36 cellular contexts compared by ENCODE assay signal in the genomic region with DNA sequence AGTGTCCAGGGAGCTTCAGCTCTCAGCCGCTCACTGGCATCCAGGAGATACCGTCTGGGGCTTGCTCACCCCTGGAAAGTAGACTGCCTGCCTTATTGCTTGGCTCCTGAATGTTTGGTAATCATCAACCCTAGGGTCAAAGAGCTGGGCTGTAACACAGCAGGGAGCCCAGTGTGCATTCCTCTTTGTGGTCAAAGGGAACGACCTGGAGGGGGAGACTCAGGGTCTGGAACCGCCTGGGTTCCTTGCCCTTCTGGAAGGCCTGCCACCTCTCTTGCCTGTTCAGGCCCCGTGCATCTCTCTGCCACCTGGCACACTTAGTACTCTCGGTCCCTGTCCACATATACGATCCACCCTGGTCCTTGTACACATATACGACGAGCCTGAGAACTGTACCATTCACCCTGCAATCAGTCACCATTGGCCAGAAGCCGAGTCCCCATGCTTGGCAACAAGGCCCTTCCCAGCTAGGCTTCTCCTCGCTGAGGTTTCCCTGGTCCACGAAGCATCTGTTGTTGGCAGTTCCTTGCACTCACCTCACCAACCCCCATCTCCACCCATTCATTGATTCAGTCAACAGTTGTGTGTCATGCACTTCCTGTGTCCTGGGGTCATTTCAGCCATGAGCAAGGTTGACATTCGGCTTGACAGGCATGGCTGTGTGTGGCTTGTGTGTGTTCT. TPM values are rescaled to one million over a fixed set of nuclear protein-coding genes. Genes with fewer than 3 reads are reported as not detected.
A peak's percentile ranks its signal among the peaks of the same experiment; 100 is the strongest.
DNase-seq lines count a peak whose midpoint lies in the region; ATAC-seq and TF ChIP-seq lines count a peak whose summit lies in the region.
"Had no signal": no experiment of that assay in that cellular context is flagged by ENCODE, and none has a peak within 500 bp of the region (broad histone marks: within the 10 kb centered on the region; RNA-seq: fewer than 3 reads in every experiment).

A gene with protein sequence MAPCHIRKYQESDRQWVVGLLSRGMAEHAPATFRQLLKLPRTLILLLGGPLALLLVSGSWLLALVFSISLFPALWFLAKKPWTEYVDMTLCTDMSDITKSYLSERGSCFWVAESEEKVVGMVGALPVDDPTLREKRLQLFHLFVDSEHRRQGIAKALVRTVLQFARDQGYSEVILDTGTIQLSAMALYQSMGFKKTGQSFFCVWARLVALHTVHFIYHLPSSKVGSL (minus strand): TSS at position 85 of the 681 bp plus-strand sequence. CDS start 794 bp downstream, outside the sequence.

- DNase-seq in Panc1 (ENCODE audit: low read depth, low spot score): no peak
- DNase-seq in glomerular visceral epithelial cell (ENCODE audit: extremely low spot score): peak; percentile 9
- DNase-seq in myocyte (ENCODE audit: low read depth): peak; percentile 2
- DNase-seq in substantia nigra (lab: John Stamatoyannopoulos, UW): no peak
- no peak for DNase-seq in activated CD4-positive, alpha-beta T cell treated with anti-CD3 and anti-CD28 coated beads, Interleukin-2, amount 50 U/mL, for 48 hours
- no peak for DNase-seq in activated CD4-positive, alpha-beta memory T cell treated with anti-CD3 and anti-CD28 coated beads for 36 hours
- DNase-seq: activated CD4-positive, CD25-positive, alpha-beta regulatory T cell treated with anti-CD3 and anti-CD28 coated beads, Interleukin-2, amount 50 U/mL, for 72 hours; activated T-cell treated with anti-CD3 and anti-CD28 coated beads for 4 hours; AML-193; amygdala; CD4-positive, alpha-beta T cell; effector CD4-positive, alpha-beta T cell; erythroblast; glutamatergic neuron; midbrain; natural killer cell; NCI-H1417 treated with DMSO at 0.1 percent for 48 hours; NCI-H2081; NCI-H2227 treated with DMSO at 0.1 percent for 48 hours; NCI-H526 treated with DMSO at 0.1 percent for 48 hours; NK-92 treated with Interleukin-12 subunit alpha and Interleukin-12 subunit beta, amount 100 ng/mL, for 24 hours; PC-9; right cardiac atrium; Right ventricle myocardium superior; stimulated activated CD4-positive, alpha-beta T cell treated with anti-CD3 and anti-CD28 coated beads, Interleukin-1b, Interleukin-23, amount 100 ng/mL, for 48 hours; stimulated activated naive CD8-positive, alpha-beta T cell treated with anti-CD3 and anti-CD28 coated beads, Interleukin-15, Interleukin-2, amounts not matched to agents 100 U/mL and 50 U/mL, for 24 hours; T-helper 2 cell; testis had no signal

- peaks cover 11% of the 10 kb centered on the region for H3K9me3 Mint-ChIP-seq in activated CD4-positive, alpha-beta memory T cell treated with anti-CD3 and anti-CD28 coated beads for 36 hours
- H3K9me3 Mint-ChIP-seq: natural killer cell had no signal

- CTCF ChIA-PET in Panc1 (lab: Charles Lee): no interaction called here
- CTCF ChIA-PET in activated CD4-positive, alpha-beta memory T cell treated with anti-CD3 and anti-CD28 coated beads for 36 hours (lab: Charles Lee): no interaction called here

- POLR2A ChIA-PET in Panc1 (lab: Charles Lee): no interaction called here
- POLR2A ChIA-PET in activated CD4-positive, alpha-beta memory T cell treated with anti-CD3 and anti-CD28 coated beads for 36 hours (lab: Charles Lee): no interaction called here

- ATAC-seq in Panc1 (peak; percentile 21; the same call in 1 of the 2 replicates), HG02885 (IDR thresholded peaks at IDR 0.05; ENCODE audit: poor library complexity, unreplicated experiment) (no peak)
- ATAC-seq: activated naive CD4-positive, alpha-beta T cell treated with anti-CD3 and anti-CD28 coated beads, Interleukin-2, amount 50 U/mL, for 72 hours; natural killer cell; stimulated activated naive CD8-positive, alpha-beta T cell treated with anti-CD3 and anti-CD28 coated beads, Interleukin-15, Interleukin-2, amounts not matched to agents 100 U/mL and 50 U/mL, for 24 hours had no signal

- BruUV-seq in Panc1 (replicated peaks; lab: Mats Ljungman, UMichigan): no TSS peak

- intact Hi-C loops in Panc1 (cut with micrococcal nuclease; ENCODE audit: unreplicated experiment): no loop called here
- intact Hi-C loops in activated CD4-positive, alpha-beta memory T cell treated with anti-CD3 and anti-CD28 coated beads for 36 hours (cut with micrococcal nuclease): no loop called here

- H3K36me3 ChIP-seq in Panc1 (ENCODE audit: control insufficient read depth, insufficient read depth, low read length): no peaks in the 10 kb centered on the region

- in situ Hi-C loops in Panc1 (cut with HindIII; ENCODE audit: low pct_unique_long_range_greater_than_20kb, low sequenced_read_pairs): no loop called here

- H3K27ac ChIP-seq in C4-2B: peak within 1 kb of the TSS; percentile 50; the same call in 1 of the 2 replicates
- H3K27ac ChIP-seq in Panc1 (ENCODE audit: low read length): no peak within 1 kb of the TSS
- H3K27ac ChIP-seq in substantia nigra (ENCODE audit: low read depth, low read length, poor library complexity, severe bottlenecking): no peak within 1 kb of the TSS
- H3K27ac ChIP-seq: A549, PC-9, testis had no signal

- no peaks in the 10 kb centered on the region for H3K4me1 ChIP-seq in Panc1 (ENCODE audit: control insufficient read depth, insufficient read depth, low read length)

- no peaks in the 10 kb centered on the region for H3K4me1 Mint-ChIP-seq in activated CD4-positive, alpha-beta memory T cell treated with anti-CD3 and anti-CD28 coated beads for 36 hours (ENCODE audit: low read depth)
- H3K4me1 Mint-ChIP-seq: natural killer cell had no signal

- H3K9me3 ChIP-seq in Panc1 (ENCODE audit: control insufficient read depth, insufficient read depth, low read depth, low read length): no peaks in the 10 kb centered on the region
- H3K9me3 ChIP-seq: testis had no signal

- peaks cover 12% of the 10 kb centered on the region for H3K27me3 Mint-ChIP-seq in activated CD4-positive, alpha-beta memory T cell treated with anti-CD3 and anti-CD28 coated beads for 36 hours

- H3K36me3 Mint-ChIP-seq in activated CD4-positive, alpha-beta memory T cell treated with anti-CD3 and anti-CD28 coated beads for 36 hours: peaks cover 2% of the 10 kb centered on the region
- H3K36me3 Mint-ChIP-seq: natural killer cell had no signal

- H3K27ac Mint-ChIP-seq in activated CD4-positive, alpha-beta memory T cell treated with anti-CD3 and anti-CD28 coated beads for 36 hours: no peak within 1 kb of the TSS
- H3K27ac Mint-ChIP-seq: activated naive CD4-positive, alpha-beta T cell treated with anti-CD3 and anti-CD28 coated beads, Interleukin-2, amount 50 U/mL, for 72 hours; CD4-positive, alpha-beta T cell; natural killer cell had no signal

- H3K27me3 ChIP-seq in Panc1 (ENCODE audit: control insufficient read depth, insufficient read depth, low read length): no peaks in the 10 kb centered on the region
- H3K27me3 ChIP-seq: testis had no signal

- H3K4me3 Mint-ChIP-seq in activated CD4-positive, alpha-beta memory T cell treated with anti-CD3 and anti-CD28 coated beads for 36 hours: no peak within 1 kb of the TSS
- H3K4me3 Mint-ChIP-seq: CD4-positive, alpha-beta T cell; natural killer cell had no signal

- no peak within 1 kb of the TSS for H3K4me3 ChIP-seq in Panc1 (ENCODE audit: low read depth in 2 of 2, low read length in 2 of 2)
- H3K4me3 ChIP-seq: A549, PC-9, testis had no signal

- TF ChIP-seq CTCF in C4-2B (conservative IDR thresholded peaks at IDR 0.05) (no peak), Panc1 (IDR thresholded peaks at IDR 0.05) (no peak)

RNA-seq across cellular contexts. Expression of the gene that starts here (rescaled TPM):
- total RNA-seq in Panc1 (2021; ENCODE audit: unreplicated experiment): not detected
- polyA plus RNA-seq in Panc1 (2012; ENCODE audit: insufficient read length): not detected
- total RNA-seq in myocyte: not detected in 2 replicates
- not detected for polyA plus RNA-seq in myocyte (2012)
- total RNA-seq in activated CD4-positive, alpha-beta memory T cell treated with anti-CD3 and anti-CD28 coated beads for 36 hours: not detected
- total RNA-seq: activated naive CD4-positive, alpha-beta T cell treated with anti-CD3 and anti-CD28 coated beads, Interleukin-2, amount 50 U/mL, for 72 hours; CD4-positive, alpha-beta T cell; G401; lower leg skin; natural killer cell; osteocyte; PC-9; right cardiac atrium; Right ventricle myocardium superior; testis; ureter had no signal
- polyA plus RNA-seq: A549, right cardiac atrium had no signal

Comparison
In these comparisons a context has a peak if more than half of its experiments do, and no peak if none do; other contexts are left out.
1. Peak in ATAC-seq in Panc1; RNA of the gene not detected or under 1 TPM.
2. Peak in DNase-seq in myocyte; RNA of the gene not detected or under 1 TPM.